In genomic region chr10:905503-905902, GRCh38 we compare ENCODE assay signal across 19 cellular contexts. TPM values are rescaled to one million over a fixed set of nuclear protein-coding genes. Genes with fewer than 3 reads are reported as not detected.
DNase-seq lines count a peak whose midpoint lies in the region; ATAC-seq and TF ChIP-seq lines count a peak whose summit lies in the region.
"Had no signal": no experiment of that assay in that cellular context is flagged by ENCODE, and none has a peak within 500 bp of the region (broad histone marks: within the 10 kb centered on the region; RNA-seq: fewer than 3 reads in every experiment).

No MANE protein-coding gene starts in this region.

- no peaks in the 10 kb centered on the region for H3K9me3 ChIP-seq in HEK293 (ENCODE audit: control insufficient read depth, insufficient read depth, low read depth, low read length)
- no peaks in the 10 kb centered on the region for H3K9me3 ChIP-seq in left lung
- H3K9me3 ChIP-seq: right atrium auricular region, thoracic aorta had no signal

- H3K4me1 ChIP-seq in HEK293 (ENCODE audit: control insufficient read depth, insufficient read depth, low read length) = no peaks in the 10 kb centered on the region
- peaks cover 0 to 3% of the 10 kb centered on the region in 2 donors for H3K4me1 ChIP-seq in left lung

- ATAC-seq in left lung = peak; percentile 70
- ATAC-seq: left ventricle myocardium superior; stimulated activated memory B cell treated with anti-CD40 and anti-IgM and Interleukin-4, amounts not matched to agents 10 μg/mL and 1 μg/mL and 100 μg/mL, for 72 hours had no signal

- intact Hi-C loops in left lung (cut with DNase I) = no loop called here

- H3K36me3 Mint-ChIP-seq in osteocyte (ENCODE audit: unreplicated experiment) = peaks cover 17% of the 10 kb centered on the region

- H3K27me3 ChIP-seq in left lung = no peaks in the 10 kb centered on the region
- H3K27me3 ChIP-seq: cardiac muscle cell, dorsolateral prefrontal cortex, right atrium auricular region had no signal

- no peak overlapping the region for H3K4me3 Mint-ChIP-seq in osteocyte (ENCODE audit: unreplicated experiment)
- H3K4me3 Mint-ChIP-seq: stimulated activated memory B cell treated with anti-CD40 and anti-IgM and Interleukin-4, amounts not matched to agents 10 μg/mL and 1 μg/mL and 100 μg/mL, for 72 hours had no signal

- no peak overlapping the region for H3K27ac Mint-ChIP-seq in osteocyte (ENCODE audit: unreplicated experiment)
- H3K27ac Mint-ChIP-seq: stimulated activated memory B cell treated with anti-CD40 and anti-IgM and Interleukin-4, amounts not matched to agents 10 μg/mL and 1 μg/mL and 100 μg/mL, for 72 hours had no signal

- no peaks in the 10 kb centered on the region for H3K27me3 Mint-ChIP-seq in osteocyte (ENCODE audit: unreplicated experiment)
- H3K27me3 Mint-ChIP-seq: stimulated activated memory B cell treated with anti-CD40 and anti-IgM and Interleukin-4, amounts not matched to agents 10 μg/mL and 1 μg/mL and 100 μg/mL, for 72 hours had no signal

- no peak for TF ChIP-seq CTCF in AG10803 (conservative IDR thresholded peaks at IDR 0.05; ENCODE audit: low read length)
- TF ChIP-seq CTCF in HEK293 (tag by site-specific recombination; IDR thresholded peaks at IDR 0.05) = no peak
- no peak for TF ChIP-seq CTCF in choroid plexus epithelial cell (conservative IDR thresholded peaks at IDR 0.05; ENCODE audit: low read depth, low read length)
- no peak for TF ChIP-seq CTCF in left lung (IDR thresholded peaks at IDR 0.05)
- TF ChIP-seq CTCF in osteocyte (IDR thresholded peaks at IDR 0.05) = no peak

- H3K9me3 Mint-ChIP-seq in osteocyte (ENCODE audit: unreplicated experiment) = no peaks in the 10 kb centered on the region
- H3K9me3 Mint-ChIP-seq: stimulated activated memory B cell treated with anti-CD40 and anti-IgM and Interleukin-4, amounts not matched to agents 10 μg/mL and 1 μg/mL and 100 μg/mL, for 72 hours had no signal

- peaks cover 7 to 17% of the 10 kb centered on the region in 2 experiments; a peak in 2 of 3 replicates for H3K36me3 ChIP-seq in HEK293 (ENCODE audit: control insufficient read depth in 2 of 2, insufficient read depth in 1 of 2, low read length in 2 of 2)
- peaks cover 0 to 32% of the 10 kb centered on the region in 2 donors for H3K36me3 ChIP-seq in left lung
- H3K36me3 ChIP-seq: cardiac muscle cell, right atrium auricular region, thoracic aorta had no signal

- POLR2A ChIA-PET in HEK293 (lab: Yijun Ruan, JAX) = interaction anchor here (0.8 to 1.6 kb wide), 2 partner anchors 9 to 144 kb away, joined by 3 to 4 read pairs; partner anchors contain the start of gene IDI1

- CTCF ChIA-PET in HEK293 (lab: Yijun Ruan, JAX) = no interaction called here

- peaks cover 17% of the 10 kb centered on the region for H3K4me1 Mint-ChIP-seq in osteocyte (ENCODE audit: unreplicated experiment)

- no peak overlapping the region for H3K4me3 ChIP-seq in AG10803 (ENCODE audit: low read length)
- H3K4me3 ChIP-seq in HEK293 (ENCODE audit: low read depth, low read length) = no peak overlapping the region
- H3K4me3 ChIP-seq in choroid plexus epithelial cell (ENCODE audit: low read depth, low read length) = no peak overlapping the region
- H3K4me3 ChIP-seq in left lung = no peak overlapping the region
- H3K4me3 ChIP-seq: cardiac muscle cell, dorsolateral prefrontal cortex, right atrium auricular region, SK-N-MC, thoracic aorta had no signal

- no peak overlapping the region for H3K27ac ChIP-seq in HEK293 (ENCODE audit: extremely low read depth, low read depth, low read length)
- H3K27ac ChIP-seq in left lung = no peak overlapping the region
- H3K27ac ChIP-seq: cardiac muscle cell, right atrium auricular region, SK-N-MC, thoracic aorta had no signal

- DNase-seq in AG10803 (ENCODE audit: low read depth) (peak; percentile 4), choroid plexus epithelial cell (ENCODE audit: low read depth) (peak; percentile 66), left lung (no peak), CD1c-positive myeloid dendritic cell (ENCODE audit: extremely low spot score) (no peak), osteocyte (ENCODE audit: extremely low spot score, unreplicated experiment) (no peak), LoVo (ENCODE audit: low spot score) (no peak)
- DNase-seq in activated naive CD4-positive, alpha-beta T cell treated with anti-CD3 and anti-CD28 coated beads, Interleukin-2, amount 50 U/mL, for 16 hours = no peak
- DNase-seq: activated CD4-positive, CD25-positive, alpha-beta regulatory T cell treated with anti-CD3 and anti-CD28 coated beads, Interleukin-2, amount 50 U/mL, for 72 hours; dorsolateral prefrontal cortex; left ventricle myocardium superior; NCI-H146; NCI-H345; T-helper 9 cell had no signal

TF ChIP-seq in HEK293, 187 proteins besides CTCF, POLR2A, EP300 and RAD21:
- TF ChIP-seq ZNF670 (tag by site-specific recombination; IDR thresholded peaks at IDR 0.05; ENCODE audit: low read depth) (no peak), ZNF155 (tag by site-specific recombination; IDR thresholded peaks at IDR 0.05) (no peak), ZNF394 (tag by site-specific recombination; IDR thresholded peaks at IDR 0.05; ENCODE audit: borderline replicate concordance) (peak; percentile 97), GFI1B (tag by site-specific recombination; IDR thresholded peaks at IDR 0.05) (no peak), ZNF626 (tag by site-specific recombination; IDR thresholded peaks at IDR 0.05) (no peak), ZBTB1 (tag by site-specific recombination; IDR thresholded peaks at IDR 0.05) (no peak), ZNF416 (tag by site-specific recombination; IDR thresholded peaks at IDR 0.05) (no peak)
TF ChIP-seq in HEK293: peak in this region for 1.

RNA-seq across cellular contexts. Expression of gene LARP4B, which starts 26.0 kb away (rescaled TPM):
- total RNA-seq in left lung (100 to 1,000 TPM; 121 to 122 TPM), osteocyte (79.6 and 80.9 TPM in 2 replicates)

Comparison
In these comparisons a context has a peak if more than half of its experiments do, and no peak if none do; other contexts are left out.
1. DNase-seq: peak in AG10803 (single experiment) and choroid plexus epithelial cell (single experiment); none in left lung (0 of 2), CD1c-positive myeloid dendritic cell (single experiment), osteocyte (single experiment), activated naive CD4-positive, alpha-beta T cell treated with anti-CD3 and anti-CD28 coated beads, Interleukin-2, amount 50 U/mL, for 16 hours (single experiment) and LoVo (single experiment).